ENCODE assay signal across 35 cellular contexts in the genomic region with DNA sequence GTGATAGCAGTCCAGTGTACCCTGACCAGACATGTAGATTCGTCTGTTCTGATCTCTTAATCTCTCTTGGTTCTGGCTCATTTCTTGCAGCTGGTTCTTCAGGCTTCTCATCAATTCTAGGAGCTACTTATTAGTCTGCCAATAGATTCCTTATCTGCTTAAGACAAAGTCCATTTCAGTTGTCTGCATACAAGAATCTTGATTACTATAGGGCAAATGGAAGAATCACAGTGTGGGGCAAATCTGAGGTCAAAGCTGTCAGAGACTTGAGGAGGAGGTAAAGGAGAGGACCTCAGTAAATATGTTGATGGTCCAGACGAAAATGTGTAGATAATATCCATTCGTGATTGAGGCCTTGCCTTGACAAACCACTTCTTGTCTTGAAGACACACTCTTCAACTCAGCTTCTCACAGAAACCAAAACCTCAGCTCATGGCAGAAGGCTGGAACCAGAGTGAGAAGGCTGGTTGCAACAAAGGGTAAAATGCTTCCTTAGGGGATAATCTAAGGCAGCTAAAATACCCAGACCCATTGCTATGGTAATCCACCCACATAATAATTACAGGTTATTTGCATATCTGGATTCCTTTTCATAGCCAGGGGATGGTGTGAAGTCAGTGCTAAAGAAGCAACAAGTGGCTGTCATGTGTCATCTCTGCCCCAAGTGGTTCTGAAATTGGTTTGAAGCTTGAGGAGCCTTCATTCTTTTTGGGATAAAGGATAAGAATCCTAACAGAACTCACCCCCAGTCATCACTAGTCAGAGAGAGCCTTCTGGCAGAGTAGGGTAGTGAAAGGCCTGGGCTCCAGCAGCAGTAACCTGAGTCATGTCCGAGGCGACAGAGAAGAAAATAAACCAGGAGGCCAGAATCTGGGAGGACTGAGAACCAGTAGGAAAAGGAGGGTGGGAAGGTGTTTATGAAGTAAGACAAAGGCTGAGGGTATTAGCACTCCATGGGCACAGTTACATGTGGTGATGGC. TPM values are rescaled to one million over a fixed set of nuclear protein-coding genes. Genes with fewer than 3 reads are reported as not detected.
DNase-seq lines count a peak whose midpoint lies in the region; ATAC-seq, FAIRE-seq and TF ChIP-seq lines count a peak whose summit lies in the region.
"Had no signal": no experiment of that assay in that cellular context is flagged by ENCODE, and none has a peak within 500 bp of the region (broad histone marks: within the 10 kb centered on the region; RNA-seq: fewer than 3 reads in every experiment).

No MANE protein-coding gene starts in this region.

- 83 to 86% methylated on average over 5 of the region's 5 CpGs for WGBS in lower leg skin, 2 donors

- H3K36me3 Mint-ChIP-seq in nephron progenitor cell (ENCODE audit: low read depth) (no peaks in the 10 kb centered on the region), type B pancreatic cell (no peaks in the 10 kb centered on the region)
- H3K36me3 Mint-ChIP-seq in activated CD4-positive, alpha-beta T cell treated with anti-CD3 and anti-CD28 coated beads for 36 hours (ENCODE audit: low read depth): no peaks in the 10 kb centered on the region

- POLR2A ChIA-PET in activated CD4-positive, alpha-beta T cell treated with anti-CD3 and anti-CD28 coated beads for 36 hours (lab: Charles Lee): no interaction called here

- FAIRE-seq in GM12892 (lab: Jason Lieb, UNC): peak; percentile 88

- H3K27ac Mint-ChIP-seq in nephron progenitor cell: peak overlapping the region; percentile 5
- no peak overlapping the region for H3K27ac Mint-ChIP-seq in activated CD4-positive, alpha-beta T cell treated with anti-CD3 and anti-CD28 coated beads for 36 hours
- no peak overlapping the region for H3K27ac Mint-ChIP-seq in type B pancreatic cell
- H3K27ac Mint-ChIP-seq: activated CD8-positive, alpha-beta memory T cell treated with anti-CD3 and anti-CD28 coated beads, Interleukin-2, amount 10 ng/mL, durations not matched to agents 7 days and 5 days; dendritic cell treated with granulocyte-macrophage colony-stimulating factor and Interleukin-4, amounts not matched to agents 40 ng/mL and 50 ng/mL, for 4 days; nephron; T-helper 1 cell treated with Interleukin-12 subunit alpha and Interleukin-12 subunit beta and Interleukin-4 antibody, amounts not matched to agents 30 μg/mL and 1 μg/mL, for 36 hours had no signal

- intact Hi-C loops in activated CD4-positive, alpha-beta T cell treated with anti-CD3 and anti-CD28 coated beads for 36 hours (cut with DNase I, micrococcal nuclease): no loop called here
- intact Hi-C loops in lower leg skin (cut with DNase I; ENCODE audit: low total_unique reads): no loop called here

- peaks cover 27% of the 10 kb centered on the region for H3K4me1 Mint-ChIP-seq in nephron progenitor cell
- no peaks in the 10 kb centered on the region for H3K4me1 Mint-ChIP-seq in activated CD4-positive, alpha-beta T cell treated with anti-CD3 and anti-CD28 coated beads for 36 hours
- peaks cover 20% of the 10 kb centered on the region for H3K4me1 Mint-ChIP-seq in type B pancreatic cell (ENCODE audit: unreplicated experiment)
- H3K4me1 Mint-ChIP-seq: activated CD8-positive, alpha-beta memory T cell treated with anti-CD3 and anti-CD28 coated beads, Interleukin-2, amount 10 ng/mL, durations not matched to agents 7 days and 5 days; central memory CD8-positive, alpha-beta T cell; nephron had no signal

- no peak for TF ChIP-seq CTCF in nephron progenitor cell (IDR thresholded peaks at IDR 0.05)
- no peak for TF ChIP-seq CTCF in type B pancreatic cell (conservative IDR thresholded peaks at IDR 0.05)
- TF ChIP-seq CTCF in lower leg skin (IDR thresholded peaks at IDR 0.05): no peak

- no peaks in the 10 kb centered on the region for H3K9me3 Mint-ChIP-seq in nephron progenitor cell
- no peaks in the 10 kb centered on the region for H3K9me3 Mint-ChIP-seq in activated CD4-positive, alpha-beta T cell treated with anti-CD3 and anti-CD28 coated beads for 36 hours (ENCODE audit: low read depth)
- H3K9me3 Mint-ChIP-seq in type B pancreatic cell: peaks cover 5% of the 10 kb centered on the region
- H3K9me3 Mint-ChIP-seq: central memory CD8-positive, alpha-beta T cell; dendritic cell treated with granulocyte-macrophage colony-stimulating factor and Interleukin-4, amounts not matched to agents 40 ng/mL and 50 ng/mL, for 4 days; H9; nephron; T-helper 1 cell treated with Interleukin-12 subunit alpha and Interleukin-12 subunit beta and Interleukin-4 antibody, amounts not matched to agents 30 μg/mL and 1 μg/mL, for 36 hours had no signal

- TF ChIP-seq POLR2A in GM12892 (IDR thresholded peaks at IDR 0.05; ENCODE audit: low read depth, low read length): no peak
- TF ChIP-seq POLR2A in lower leg skin (IDR thresholded peaks at IDR 0.05): no peak

- CTCF ChIA-PET in activated CD4-positive, alpha-beta T cell treated with anti-CD3 and anti-CD28 coated beads for 36 hours (lab: Charles Lee): interaction anchor here (0.7 kb wide), 1 partner anchor 744 kb away, joined by 3 read pairs; no protein-coding TSS in a partner anchor

- no peak overlapping the region for H3K4me3 Mint-ChIP-seq in nephron progenitor cell
- no peak overlapping the region for H3K4me3 Mint-ChIP-seq in activated CD4-positive, alpha-beta T cell treated with anti-CD3 and anti-CD28 coated beads for 36 hours
- no peak overlapping the region for H3K4me3 Mint-ChIP-seq in type B pancreatic cell
- H3K4me3 Mint-ChIP-seq: activated CD8-positive, alpha-beta memory T cell treated with anti-CD3 and anti-CD28 coated beads, Interleukin-2, amount 10 ng/mL, durations not matched to agents 7 days and 5 days; central memory CD8-positive, alpha-beta T cell; dendritic cell treated with granulocyte-macrophage colony-stimulating factor and Interleukin-4, amounts not matched to agents 40 ng/mL and 50 ng/mL, for 4 days; H9; nephron; T-helper 1 cell treated with Interleukin-12 subunit alpha and Interleukin-12 subunit beta and Interleukin-4 antibody, amounts not matched to agents 30 μg/mL and 1 μg/mL, for 36 hours had no signal

- no peak for DNase-seq in GM12892 (ENCODE audit: insufficient read length)
- DNase-seq in astrocyte of the hippocampus (ENCODE audit: low read depth, low spot score): peak; percentile 9
- DNase-seq in nephron progenitor cell: no peak
- no peak for DNase-seq in activated CD4-positive, alpha-beta T cell treated with anti-CD3 and anti-CD28 coated beads for 36 hours
- DNase-seq in type B pancreatic cell (ENCODE audit: extremely low spot score, unreplicated experiment): no peak
- DNase-seq in lower leg skin (ENCODE audit: low spot score in 2 of 2): no peak
- DNase-seq in SIG-M5 (lab: John Stamatoyannopoulos, UW): no peak
- DNase-seq: activated CD4-positive, CD25-positive, alpha-beta regulatory T cell; activated CD8-positive, alpha-beta memory T cell treated with anti-CD3 and anti-CD28 coated beads, Interleukin-2, amount 10 ng/mL, durations not matched to agents 7 days and 5 days; activated gamma-delta T cell treated with Interleukin-2 at 50 U/mL for 16 hours; activated T-cell treated with anti-CD3 and anti-CD28 coated beads, Interleukin-2, amount 50 U/mL, for 48 hours; C1 segment of cervical spinal cord; COR-L47; DMS53; esophagus squamous epithelium; foreskin keratinocyte; GF-D8; H9; head of caudate nucleus; left cardiac atrium; mammary epithelial cell; NCI-H1694; NCI-H446 treated with DMSO at 0.1 percent for 48 hours; ovary; PC-3; retina; stimulated activated naive CD4-positive, alpha-beta T cell had no signal

- H3K4me3 ChIP-seq in lower leg skin (ENCODE audit: low read depth, poor library complexity, severe bottlenecking): no peak overlapping the region
- H3K4me3 ChIP-seq: esophagus squamous epithelium, ovary, skin epidermis, suprapubic skin had no signal

- peak; percentile 47 for ATAC-seq in HG02938 (IDR thresholded peaks at IDR 0.05; ENCODE audit: unreplicated experiment)
- ATAC-seq in activated CD4-positive, alpha-beta T cell treated with anti-CD3 and anti-CD28 coated beads for 36 hours: no peak
- ATAC-seq: activated CD8-positive, alpha-beta memory T cell treated with anti-CD3 and anti-CD28 coated beads, Interleukin-2, amount 10 ng/mL, durations not matched to agents 7 days and 5 days; foreskin keratinocyte; left cardiac atrium; PC-3; SK-N-SH treated with all-trans-retinoic acid at 6 μM for 48 hours had no signal

- H3K27me3 Mint-ChIP-seq in nephron progenitor cell (ENCODE audit: low read depth, poor library complexity) (no peaks in the 10 kb centered on the region), type B pancreatic cell (no peaks in the 10 kb centered on the region)
- H3K27me3 Mint-ChIP-seq in activated CD4-positive, alpha-beta T cell treated with anti-CD3 and anti-CD28 coated beads for 36 hours: no peaks in the 10 kb centered on the region
- H3K27me3 Mint-ChIP-seq: dendritic cell treated with granulocyte-macrophage colony-stimulating factor and Interleukin-4, amounts not matched to agents 40 ng/mL and 50 ng/mL, for 4 days had no signal

RNA-seq across cellular contexts. Expression of gene PELI1, which starts 29.2 kb away (rescaled TPM):
- 30.7 TPM for polyA plus RNA-seq in GM12892 (2012; ENCODE audit: missing spikeins)
- total RNA-seq in activated CD4-positive, alpha-beta T cell treated with anti-CD3 and anti-CD28 coated beads for 36 hours: 10 to 100 TPM; 21.3 to 29.7 TPM
- total RNA-seq in type B pancreatic cell (ENCODE audit: low replicate concordance) (57.5 and 58.2 TPM in 2 replicates), lower leg skin (10 to 100 TPM; 38.4 to 57.0 (median 46.0) TPM)
